Comparison of ENCODE assay signal across 2 cellular contexts in the genomic region with DNA sequence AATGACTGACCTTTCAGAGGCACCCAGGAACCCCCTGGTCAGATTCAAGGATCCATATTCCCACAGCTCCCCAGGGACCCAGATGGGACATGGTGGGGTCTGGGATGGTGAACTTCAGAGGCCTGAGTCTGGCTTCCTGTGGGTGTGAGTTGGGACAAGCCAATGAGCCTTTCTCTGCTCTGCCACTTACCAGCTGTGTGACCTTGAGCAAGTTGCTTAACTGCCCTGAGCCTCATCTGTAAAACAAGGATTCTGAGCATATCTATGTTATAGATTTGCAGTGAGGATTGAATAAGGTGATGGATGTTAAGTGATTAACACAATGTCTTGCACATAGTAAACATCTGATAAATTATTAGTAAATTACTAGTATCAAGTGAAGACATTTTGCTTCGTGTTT.
A peak's percentile ranks its signal among the peaks of the same experiment; 100 is the strongest.
TF ChIP-seq lines count a peak whose summit lies in the region.

No MANE protein-coding gene starts in this region.

TF ChIP-seq in K562, 482 proteins besides CTCF, POLR2A, EP300 and RAD21:
- TF ChIP-seq RBM25 (IDR thresholded peaks at IDR 0.05; ENCODE audit: low read depth, low read length, severe bottlenecking) (peak; percentile 75), LEF1 (IDR thresholded peaks at IDR 0.05) (no peak)
TF ChIP-seq in K562: peak in this region for 1.

TF ChIP-seq in HepG2, 621 proteins besides CTCF, POLR2A, EP300 and RAD21:
- TF ChIP-seq ZNF768 (CRISPR knock-in tag; IDR thresholded peaks at IDR 0.05) (peak; percentile 91), CC2D1A (CRISPR knock-in tag; IDR thresholded peaks at IDR 0.05) (no peak)
